ENCODE assay signal across 18 cellular contexts in the genomic region with DNA sequence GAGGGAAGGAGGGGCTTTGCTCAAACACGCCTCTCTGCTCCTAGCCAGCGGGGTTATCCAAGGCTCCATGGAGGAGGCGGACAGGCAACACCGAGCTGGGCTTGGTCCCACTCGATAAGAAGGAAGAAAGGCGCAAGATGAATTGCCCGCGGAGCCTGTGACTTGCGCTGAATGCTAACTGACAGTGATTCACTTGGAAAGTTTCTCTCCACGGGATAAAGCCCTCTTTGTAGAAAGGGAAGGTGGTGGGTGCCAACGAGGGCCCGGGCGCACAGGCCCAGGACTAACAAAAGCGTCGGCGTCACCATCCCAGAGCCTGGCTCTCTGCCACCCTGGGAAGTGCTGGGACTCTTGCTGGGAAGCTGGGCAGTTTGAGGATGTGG.
A peak's percentile ranks its signal among the peaks of the same experiment; 100 is the strongest.
DNase-seq lines count a peak whose midpoint lies in the region; ATAC-seq and TF ChIP-seq lines count a peak whose summit lies in the region.
"Had no signal": no experiment of that assay in that cellular context is flagged by ENCODE, and none has a peak within 500 bp of the region (broad histone marks: within the 10 kb centered on the region; RNA-seq: fewer than 3 reads in every experiment).

No MANE protein-coding gene starts in this region.

- peak overlapping the region in 3 of 11 experiments; percentile 37 to 46 (median 40); a peak in 2 of 22 replicates for H3K9ac ChIP-seq in BLaER1 treated with 17β-estradiol and CSF1 and Interleukin-3, amounts not matched to agents 10 nM and 100 nM

- H3K4me2 ChIP-seq in BLaER1 treated with 17β-estradiol and CSF1 and Interleukin-3, amounts not matched to agents 10 nM and 100 nM: peak overlapping the region in 9 of 11 experiments; percentile 60 to 89 (median 82); a peak in 18 of 22 replicates

- no peaks in the 10 kb centered on the region for H3K9me3 ChIP-seq in BLaER1 treated with 17β-estradiol and CSF1 and Interleukin-3, amounts not matched to agents 10 nM and 100 nM (replicated peaks in 1 of 11)
- no peaks in the 10 kb centered on the region for H3K9me3 ChIP-seq in esophagus muscularis mucosa
- H3K9me3 ChIP-seq: adrenal gland had no signal

- TF ChIP-seq EP300 in esophagus muscularis mucosa (IDR thresholded peaks at IDR 0.05): no peak

- H3K9me3 Mint-ChIP-seq in activated B cell treated with CpG ODN at 0.5 μM for 24 hours: no peaks in the 10 kb centered on the region
- H3K9me3 Mint-ChIP-seq: activated T-helper 2 cell treated with anti-CD3 and anti-CD28 coated beads, Interferon-gamma antibody, Interleukin-2, Interleukin-4, amounts not matched to agents 10 μg/mL and 5 μg/mL and 100 μg/mL, durations not matched to agents 14 hours and 24 hours and 36 hours; dendritic cell treated with granulocyte-macrophage colony-stimulating factor and Interleukin-4, amounts not matched to agents 40 ng/mL and 50 ng/mL, for 4 days; naive B cell had no signal

- peaks cover 62% of the 10 kb centered on the region for H3K4me1 Mint-ChIP-seq in activated B cell treated with CpG ODN at 0.5 μM for 24 hours

- no peaks in the 10 kb centered on the region; a peak in 2 of 22 replicates for H3K36me3 ChIP-seq in BLaER1 treated with 17β-estradiol and CSF1 and Interleukin-3, amounts not matched to agents 10 nM and 100 nM
- H3K36me3 ChIP-seq in esophagus muscularis mucosa: no peaks in the 10 kb centered on the region
- H3K36me3 ChIP-seq: adrenal gland had no signal

- ATAC-seq in activated B cell treated with CpG ODN at 0.5 μM for 24 hours (ENCODE audit: low read depth): no peak
- no peak for ATAC-seq in GM19035 (IDR thresholded peaks at IDR 0.05; ENCODE audit: unreplicated experiment)
- ATAC-seq: T-helper 17 cell had no signal

- no peak overlapping the region for H3K4me3 Mint-ChIP-seq in activated B cell treated with CpG ODN at 0.5 μM for 24 hours
- H3K4me3 Mint-ChIP-seq: dendritic cell treated with granulocyte-macrophage colony-stimulating factor and Interleukin-4, amounts not matched to agents 40 ng/mL and 50 ng/mL, for 4 days; T-helper 17 cell had no signal

- H3K27ac ChIP-seq in BLaER1 treated with 17β-estradiol and CSF1 and Interleukin-3, amounts not matched to agents 10 nM and 100 nM: peak overlapping the region in 4 of 11 experiments; percentile 11 to 24 (median 20); a peak in 2 of 22 replicates
- H3K27ac ChIP-seq in esophagus muscularis mucosa (replicated peaks in 1 of 4): no peak overlapping the region
- H3K27ac ChIP-seq: adrenal gland had no signal

- H3K27me3 ChIP-seq in BLaER1 treated with 17β-estradiol and CSF1 and Interleukin-3, amounts not matched to agents 10 nM and 100 nM: no peaks in the 10 kb centered on the region
- no peaks in the 10 kb centered on the region for H3K27me3 ChIP-seq in esophagus muscularis mucosa
- H3K27me3 ChIP-seq: adrenal gland had no signal

- H3K36me3 Mint-ChIP-seq in activated B cell treated with CpG ODN at 0.5 μM for 24 hours (ENCODE audit: low read depth): peaks cover 39% of the 10 kb centered on the region
- H3K36me3 Mint-ChIP-seq: naive B cell had no signal

- TF ChIP-seq POLR2A in esophagus muscularis mucosa (IDR thresholded peaks at IDR 0.05; ENCODE audit: low read depth): no peak

- POLR2A ChIA-PET in activated B cell treated with CpG ODN at 0.5 μM for 24 hours (lab: Charles Lee): no interaction called here

- intact Hi-C loops in activated B cell treated with CpG ODN at 0.5 μM for 24 hours (cut with micrococcal nuclease) (no loop called here), esophagus muscularis mucosa (cut with DNase I) (no loop called here)

- H3K4me1 ChIP-seq in BLaER1 treated with 17β-estradiol and CSF1 and Interleukin-3, amounts not matched to agents 10 nM and 100 nM: peaks cover 25 to 97% (median 82%) of the 10 kb centered on the region in 10 experiments
- peaks cover 14 to 30% (median 25%) of the 10 kb centered on the region in 4 donors for H3K4me1 ChIP-seq in esophagus muscularis mucosa

- no peak for TF ChIP-seq CTCF in activated B cell treated with CpG ODN at 0.5 μM for 24 hours (IDR thresholded peaks at IDR 0.05)
- TF ChIP-seq CTCF in epithelial cell of esophagus (IDR thresholded peaks at IDR 0.05; ENCODE audit: insufficient read depth, low read depth, low read length, missing control alignments): no peak
- no peak for TF ChIP-seq CTCF in esophagus muscularis mucosa (IDR thresholded peaks at IDR 0.05)

- 90% methylated on average over 15 of the region's 16 CpGs for WGBS in esophagus muscularis mucosa

- DNase-seq in activated B cell treated with CpG ODN at 0.5 μM for 24 hours: no peak
- DNase-seq in epithelial cell of esophagus (ENCODE audit: low read depth): peak; percentile 22
- DNase-seq in nucleus accumbens (lab: John Stamatoyannopoulos, UW): peak in 53 of 56 donors; percentile 27 to 89 (median 74)
- DNase-seq in T-helper 9 cell: no peak
- no peak for DNase-seq in NOMO-1 treated with dmso at 0.1 percent for 144 hours (lab: John Stamatoyannopoulos, UW; ENCODE audit: unreplicated experiment)
- DNase-seq in esophagus muscularis mucosa (ENCODE audit: extremely low spot score): no peak
- DNase-seq: adrenal gland, GF-D8, H7, naive B cell, NCI-H1694, NCI-H446 treated with DMSO at 0.1 percent for 48 hours, SHP77 treated with DMSO at 0.1 percent for 48 hours, T-helper 17 cell had no signal

- CTCF ChIA-PET in activated B cell treated with CpG ODN at 0.5 μM for 24 hours (lab: Charles Lee): interaction anchor here (0.7 kb wide), 1 partner anchor 39 kb away, joined by 3 read pairs; no protein-coding TSS in a partner anchor

- H3K27me3 Mint-ChIP-seq in activated B cell treated with CpG ODN at 0.5 μM for 24 hours: no peaks in the 10 kb centered on the region
- H3K27me3 Mint-ChIP-seq: naive B cell, T-helper 17 cell had no signal

- H4K20me1 ChIP-seq in BLaER1 treated with 17β-estradiol and CSF1 and Interleukin-3, amounts not matched to agents 10 nM and 100 nM: peaks cover 0 to 93% (median 33%) of the 10 kb centered on the region in 11 experiments; a peak in 17 of 22 replicates

- peak overlapping the region; percentile 38 for H3K27ac Mint-ChIP-seq in activated B cell treated with CpG ODN at 0.5 μM for 24 hours
- H3K27ac Mint-ChIP-seq: activated T-helper 2 cell treated with anti-CD3 and anti-CD28 coated beads, Interferon-gamma antibody, Interleukin-2, Interleukin-4, amounts not matched to agents 10 μg/mL and 5 μg/mL and 100 μg/mL, durations not matched to agents 14 hours and 24 hours and 36 hours; dendritic cell treated with granulocyte-macrophage colony-stimulating factor and Interleukin-4, amounts not matched to agents 40 ng/mL and 50 ng/mL, for 4 days; T-helper 17 cell had no signal

- H3K4me3 ChIP-seq in BLaER1 treated with 17β-estradiol and CSF1 and Interleukin-3, amounts not matched to agents 10 nM and 100 nM: no peak overlapping the region
- H3K4me3 ChIP-seq in epithelial cell of esophagus (ENCODE audit: low read length) (no peak overlapping the region), esophagus muscularis mucosa (no peak overlapping the region)
- H3K4me3 ChIP-seq: adrenal gland had no signal

Comparison
In these comparisons a context has a peak if more than half of its experiments do, and no peak if none do; other contexts are left out.
1. DNase-seq: peak in epithelial cell of esophagus (single experiment) and nucleus accumbens (53 of 56); none in activated B cell treated with CpG ODN at 0.5 μM for 24 hours (single experiment), T-helper 9 cell (single experiment), NOMO-1 treated with dmso at 0.1 percent for 144 hours (single experiment) and esophagus muscularis mucosa (single experiment).